Comparison of ENCODE assay signal across 23 cellular contexts in the genomic region with DNA sequence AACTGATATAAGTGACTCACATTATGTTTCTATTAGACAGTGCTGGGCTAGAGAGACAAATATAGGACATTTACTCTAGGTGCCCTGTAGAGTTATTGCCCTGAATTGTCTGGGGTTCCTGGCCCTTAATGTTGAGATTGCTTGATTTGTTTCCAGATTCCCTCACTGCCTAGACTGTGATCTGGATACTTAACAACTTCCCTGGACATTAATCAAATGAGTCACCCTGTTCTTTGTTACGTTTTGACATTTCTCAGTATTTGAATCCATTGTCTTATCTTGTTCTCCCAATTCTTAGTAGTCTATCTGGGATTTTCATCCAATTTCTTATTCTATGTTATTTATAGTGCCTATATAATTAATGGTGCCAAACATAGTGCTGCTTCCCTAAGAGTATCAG.
A peak's percentile ranks its signal among the peaks of the same experiment; 100 is the strongest.
DNase-seq lines count a peak whose midpoint lies in the region; ATAC-seq, FAIRE-seq and TF ChIP-seq lines count a peak whose summit lies in the region.
"Had no signal": no experiment of that assay in that cellular context is flagged by ENCODE, and none has a peak within 500 bp of the region (broad histone marks: within the 10 kb centered on the region; RNA-seq: fewer than 3 reads in every experiment).

No MANE protein-coding gene starts in this region.

- H3K9ac ChIP-seq in PC-3 (ENCODE audit: low read length) = no peak overlapping the region

- no peaks in the 10 kb centered on the region for H3K79me2 ChIP-seq in PC-3 (ENCODE audit: low read length)

- CTCF ChIA-PET in PC-3 (lab: Charles Lee) = no interaction called here

- no peaks in the 10 kb centered on the region for H3K9me3 ChIP-seq in PC-3 (ENCODE audit: low read length)
- H3K9me3 ChIP-seq: prostate gland had no signal

- H3K4me3 ChIP-seq in PC-3 (ENCODE audit: low read length) = no peak overlapping the region
- no peak overlapping the region for H3K4me3 ChIP-seq in bronchial epithelial cell (ENCODE audit: low read depth, low read length)
- H3K4me3 ChIP-seq: prostate gland, smooth muscle cell had no signal

- H2AFZ ChIP-seq in PC-3 (ENCODE audit: low read length) = no peak overlapping the region

- in situ Hi-C loops in Caki2 (cut with HindIII; ENCODE audit: low pct_unique_long_range_greater_than_20kb, low sequenced_read_pairs) = no loop called here

- no TSS peak for BruUV-seq in PC-3 (replicated peaks; lab: Mats Ljungman, UMichigan)

- H3K4me2 ChIP-seq in PC-3 (ENCODE audit: low read length) = no peak overlapping the region
- H3K4me2 ChIP-seq: smooth muscle cell had no signal

- H3K36me3 ChIP-seq in PC-3 (ENCODE audit: low read depth, low read length) = no peaks in the 10 kb centered on the region
- no peaks in the 10 kb centered on the region for H3K36me3 ChIP-seq in bronchial epithelial cell (ENCODE audit: control insufficient read depth, insufficient read depth, low read length)
- H3K36me3 ChIP-seq: prostate gland had no signal

- ATAC-seq in PC-3 = no peak
- ATAC-seq in HG03469 (IDR thresholded peaks at IDR 0.05; ENCODE audit: unreplicated experiment) = no peak
- ATAC-seq in HG02623 (IDR thresholded peaks at IDR 0.05; ENCODE audit: unreplicated experiment) = no peak

- POLR2A ChIA-PET in PC-3 (lab: Charles Lee; ENCODE audit: unreplicated experiment) = no interaction called here

- H3K9me2 ChIP-seq in PC-3 (replicated peaks; ENCODE audit: low read length) = no peaks in the 10 kb centered on the region

- no peaks in the 10 kb centered on the region for H3K27me3 ChIP-seq in PC-3 (ENCODE audit: low read length)
- H3K27me3 ChIP-seq in bronchial epithelial cell (ENCODE audit: control insufficient read depth, insufficient read depth, low read length) = no peaks in the 10 kb centered on the region

- FAIRE-seq in bronchial epithelial cell (lab: Jason Lieb, UNC) = no peak
- FAIRE-seq: GM12891, kidney had no signal

- intact Hi-C loops in PC-3 (cut with micrococcal nuclease) = no loop called here

- no peak overlapping the region for H3K27ac ChIP-seq in PC-3 (ENCODE audit: low read length)
- H3K27ac ChIP-seq: C4-2B, prostate gland had no signal

- no peaks in the 10 kb centered on the region for H3F3A ChIP-seq in PC-3 (ENCODE audit: low read length, unreplicated experiment)

- no peak for TF ChIP-seq CTCF in PC-3 (conservative IDR thresholded peaks at IDR 0.05; ENCODE audit: low read depth, low read length)
- TF ChIP-seq CTCF in bronchial epithelial cell (IDR thresholded peaks at IDR 0.05; ENCODE audit: insufficient read depth, low read length, severe bottlenecking) = no peak

- no peaks in the 10 kb centered on the region for H3K4me1 ChIP-seq in PC-3 (ENCODE audit: insufficient read depth, low read length)
- H3K4me1 ChIP-seq: prostate gland had no signal

- H4K20me1 ChIP-seq in PC-3 (ENCODE audit: low read length) = no peaks in the 10 kb centered on the region

- DNase-seq in Caki2 (ENCODE audit: low read depth) (peak; percentile 9), PC-3 (peak; percentile 20), bronchial epithelial cell (ENCODE audit: low read depth) (peak; percentile 40), iris pigment epithelial cell (ENCODE audit: low read depth) (peak; percentile 50), HuH-7 (ENCODE audit: low spot score) (no peak)
- no peak for DNase-seq in stimulated activated CD8-positive, alpha-beta memory T cell treated with anti-CD3 and anti-CD28 coated beads, Interleukin-4, amount 100 ng/mL, for 48 hours
- DNase-seq: activated CD4-positive, alpha-beta T cell treated with anti-CD3 and anti-CD28 coated beads, Interleukin-2, amount 10 ng/mL, durations not matched to agents 7 days and 5 days; DMS 273 treated with DMSO at 0.1 percent for 48 hours; effector CD4-positive, alpha-beta T cell; H7; hypothalamus; kidney; NCI-H2081; NCI-H524; Right ventricle myocardium superior; stimulated activated CD4-positive, alpha-beta T cell treated with anti-CD3 and anti-CD28 coated beads, Interleukin-4, amount 100 ng/mL, for 4 hours; T-helper 1 cell had no signal

Comparison
In these comparisons a context has a peak if more than half of its experiments do, and no peak if none do; other contexts are left out.
1. DNase-seq: peak in Caki2 (single experiment), PC-3 (single experiment), bronchial epithelial cell (single experiment) and iris pigment epithelial cell (single experiment); none in HuH-7 (single experiment) and stimulated activated CD8-positive, alpha-beta memory T cell treated with anti-CD3 and anti-CD28 coated beads, Interleukin-4, amount 100 ng/mL, for 48 hours (single experiment).